11 cellular contexts compared by ENCODE assay signal in the genomic region with DNA sequence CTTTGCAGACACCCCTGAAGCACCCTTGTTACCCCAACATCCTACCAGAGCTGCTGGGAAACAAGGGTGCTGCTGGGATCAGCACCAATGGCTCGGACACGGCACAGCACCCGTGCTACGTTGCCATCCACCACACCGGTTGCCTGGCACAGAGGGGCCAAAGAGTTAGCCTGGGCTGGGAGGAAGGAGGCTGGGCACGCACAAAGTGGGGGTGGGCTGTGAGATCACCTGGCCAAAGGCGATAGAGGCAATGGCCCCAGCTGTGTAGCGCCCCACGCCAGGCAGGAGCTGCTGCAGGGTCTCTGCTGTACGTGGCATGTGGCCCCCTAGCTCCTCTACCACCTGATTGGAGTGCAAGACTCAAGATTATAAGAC. TPM values are rescaled to one million over a fixed set of nuclear protein-coding genes. Genes with fewer than 3 reads are reported as not detected.
"Had no signal": no experiment of that assay in that cellular context is flagged by ENCODE, and none has a peak within 500 bp of the region (broad histone marks: within the 10 kb centered on the region; RNA-seq: fewer than 3 reads in every experiment).

No MANE protein-coding gene starts in this region.

- H3K27ac Mint-ChIP-seq: GM23338, HFFc6 had no signal

- DNase-seq: GM23248, GOT3, H9, HCEC 1CT, HFFc6 had no signal

- H3K9me3 Mint-ChIP-seq: GM23338, H9, HFFc6 had no signal

- FAIRE-seq: H1, H54 had no signal

- H3K4me3 ChIP-seq: GM23248, GM23338, HAP-1 had no signal

- ATAC-seq: GM23338, HCT116 had no signal

- H3K4me3 Mint-ChIP-seq: GM23338, H9, HFFc6 had no signal

RNA-seq across cellular contexts. Expression of a gene that starts 5.6 kb away (rescaled TPM):
- total RNA-seq: H4 had no signal
